ENCODE assay signal across 11 cellular contexts in genomic region chr12:122730215-122731014, GRCh38. TPM values are rescaled to one million over a fixed set of nuclear protein-coding genes. Genes with fewer than 3 reads are reported as not detected.
DNase-seq lines count a peak whose midpoint lies in the region; ATAC-seq and TF ChIP-seq lines count a peak whose summit lies in the region.
"Had no signal": no experiment of that assay in that cellular context is flagged by ENCODE, and none has a peak within 500 bp of the region (broad histone marks: within the 10 kb centered on the region; RNA-seq: fewer than 3 reads in every experiment).

A gene with protein sequence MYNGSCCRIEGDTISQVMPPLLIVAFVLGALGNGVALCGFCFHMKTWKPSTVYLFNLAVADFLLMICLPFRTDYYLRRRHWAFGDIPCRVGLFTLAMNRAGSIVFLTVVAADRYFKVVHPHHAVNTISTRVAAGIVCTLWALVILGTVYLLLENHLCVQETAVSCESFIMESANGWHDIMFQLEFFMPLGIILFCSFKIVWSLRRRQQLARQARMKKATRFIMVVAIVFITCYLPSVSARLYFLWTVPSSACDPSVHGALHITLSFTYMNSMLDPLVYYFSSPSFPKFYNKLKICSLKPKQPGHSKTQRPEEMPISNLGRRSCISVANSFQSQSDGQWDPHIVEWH (minus strand): TSS chr12:122730844. CDS start chr12:122730339, 505 bp downstream.

- H3K27me3 Mint-ChIP-seq in activated CD4-positive, alpha-beta T cell treated with anti-CD3 and anti-CD28 coated beads for 36 hours, result no peaks in the 10 kb centered on the region
- H3K27me3 Mint-ChIP-seq in activated naive CD4-positive, alpha-beta T cell treated with anti-CD3 and anti-CD28 coated beads, Interleukin-2, amount 10 ng/mL, durations not matched to agents 7 days and 5 days, result peaks cover 3% of the 10 kb centered on the region
- no peaks in the 10 kb centered on the region for H3K27me3 Mint-ChIP-seq in mesothelial cell of epicardium (ENCODE audit: low read depth)
- H3K27me3 Mint-ChIP-seq in type B pancreatic cell, result no peaks in the 10 kb centered on the region
- H3K27me3 Mint-ChIP-seq: stimulated activated naive CD8-positive, alpha-beta T cell treated with anti-CD3 and anti-CD28 coated beads, Interleukin-15, Interleukin-2, amounts not matched to agents 100 ng/mL and 50 ng/mL, for 24 hours had no signal

- DNase-seq in activated CD4-positive, alpha-beta T cell treated with anti-CD3 and anti-CD28 coated beads for 36 hours, result peak; percentile 85
- DNase-seq in activated CD4-positive, alpha-beta T cell treated with anti-CD3 and anti-CD28 coated beads for 1 hour, result no peak
- DNase-seq in activated naive CD4-positive, alpha-beta T cell treated with anti-CD3 and anti-CD28 coated beads, Interleukin-2, amount 10 ng/mL, durations not matched to agents 7 days and 5 days, result peak; percentile 82
- no peak for DNase-seq in mesothelial cell of epicardium (ENCODE audit: low spot score in 2 of 2, unreplicated experiment in 2 of 2)
- DNase-seq in type B pancreatic cell (ENCODE audit: extremely low spot score, unreplicated experiment), result no peak
- no peak for DNase-seq in NOMO-1 treated with dmso at 0.1 percent for 144 hours (lab: John Stamatoyannopoulos, UW; ENCODE audit: unreplicated experiment)
- no peak for DNase-seq in NCI-H1436 (lab: John Stamatoyannopoulos, UW)
- no peak for DNase-seq in AML-193 (lab: John Stamatoyannopoulos, UW)
- DNase-seq: esophagus squamous epithelium had no signal

- H3K36me3 Mint-ChIP-seq in activated CD4-positive, alpha-beta T cell treated with anti-CD3 and anti-CD28 coated beads for 36 hours (ENCODE audit: low read depth), result no peaks in the 10 kb centered on the region
- H3K36me3 Mint-ChIP-seq in activated naive CD4-positive, alpha-beta T cell treated with anti-CD3 and anti-CD28 coated beads, Interleukin-2, amount 10 ng/mL, durations not matched to agents 7 days and 5 days, result peaks cover 2% of the 10 kb centered on the region
- no peaks in the 10 kb centered on the region for H3K36me3 Mint-ChIP-seq in mesothelial cell of epicardium
- H3K36me3 Mint-ChIP-seq in type B pancreatic cell, result no peaks in the 10 kb centered on the region

- peak within 1 kb of the TSS; percentile 73 for H3K27ac Mint-ChIP-seq in activated CD4-positive, alpha-beta T cell treated with anti-CD3 and anti-CD28 coated beads for 36 hours
- H3K27ac Mint-ChIP-seq in activated naive CD4-positive, alpha-beta T cell treated with anti-CD3 and anti-CD28 coated beads, Interleukin-2, amount 10 ng/mL, durations not matched to agents 7 days and 5 days, result peak within 1 kb of the TSS; percentile 87
- H3K27ac Mint-ChIP-seq in mesothelial cell of epicardium (peak within 1 kb of the TSS; percentile 57), type B pancreatic cell (peak within 1 kb of the TSS; percentile 84)

- no peaks in the 10 kb centered on the region for H3K9me3 Mint-ChIP-seq in activated CD4-positive, alpha-beta T cell treated with anti-CD3 and anti-CD28 coated beads for 36 hours (ENCODE audit: low read depth)
- H3K9me3 Mint-ChIP-seq in activated naive CD4-positive, alpha-beta T cell treated with anti-CD3 and anti-CD28 coated beads, Interleukin-2, amount 10 ng/mL, durations not matched to agents 7 days and 5 days, result peaks cover 5% of the 10 kb centered on the region
- H3K9me3 Mint-ChIP-seq in mesothelial cell of epicardium (no peaks in the 10 kb centered on the region), type B pancreatic cell (no peaks in the 10 kb centered on the region)

- peaks cover 76% of the 10 kb centered on the region for H3K4me1 Mint-ChIP-seq in activated CD4-positive, alpha-beta T cell treated with anti-CD3 and anti-CD28 coated beads for 36 hours
- H3K4me1 Mint-ChIP-seq in activated naive CD4-positive, alpha-beta T cell treated with anti-CD3 and anti-CD28 coated beads, Interleukin-2, amount 10 ng/mL, durations not matched to agents 7 days and 5 days, result peaks cover 80% of the 10 kb centered on the region
- H3K4me1 Mint-ChIP-seq in mesothelial cell of epicardium, result peaks cover 43% of the 10 kb centered on the region
- H3K4me1 Mint-ChIP-seq in type B pancreatic cell (ENCODE audit: unreplicated experiment), result peaks cover 28% of the 10 kb centered on the region

- H3K4me3 Mint-ChIP-seq in activated CD4-positive, alpha-beta T cell treated with anti-CD3 and anti-CD28 coated beads for 36 hours, result peak within 1 kb of the TSS; percentile 60
- H3K4me3 Mint-ChIP-seq in activated naive CD4-positive, alpha-beta T cell treated with anti-CD3 and anti-CD28 coated beads, Interleukin-2, amount 10 ng/mL, durations not matched to agents 7 days and 5 days, result peak within 1 kb of the TSS; percentile 47
- H3K4me3 Mint-ChIP-seq in mesothelial cell of epicardium, result no peak within 1 kb of the TSS
- peak within 1 kb of the TSS; percentile 48 for H3K4me3 Mint-ChIP-seq in type B pancreatic cell
- H3K4me3 Mint-ChIP-seq: stimulated activated naive CD8-positive, alpha-beta T cell treated with anti-CD3 and anti-CD28 coated beads, Interleukin-15, Interleukin-2, amounts not matched to agents 100 ng/mL and 50 ng/mL, for 24 hours had no signal

- peak; percentile 75 for ATAC-seq in activated CD4-positive, alpha-beta T cell treated with anti-CD3 and anti-CD28 coated beads for 36 hours

- TF ChIP-seq CTCF in mesothelial cell of epicardium (IDR thresholded peaks at IDR 0.05; ENCODE audit: unreplicated experiment), result no peak
- no peak for TF ChIP-seq CTCF in type B pancreatic cell (conservative IDR thresholded peaks at IDR 0.05)

- POLR2A ChIA-PET in activated CD4-positive, alpha-beta T cell treated with anti-CD3 and anti-CD28 coated beads for 36 hours (lab: Charles Lee), result no interaction called here

- CTCF ChIA-PET in activated CD4-positive, alpha-beta T cell treated with anti-CD3 and anti-CD28 coated beads for 36 hours (lab: Charles Lee), result interaction anchor here (0.5 kb wide), 1 partner anchor 40 kb away, joined by 3 read pairs; no protein-coding TSS in a partner anchor
- CTCF ChIA-PET in activated naive CD4-positive, alpha-beta T cell treated with anti-CD3 and anti-CD28 coated beads, Interleukin-2, amount 10 ng/mL, durations not matched to agents 7 days and 5 days (lab: Charles Lee), result no interaction called here

- intact Hi-C loops in activated CD4-positive, alpha-beta T cell treated with anti-CD3 and anti-CD28 coated beads for 36 hours (cut with DNase I, micrococcal nuclease), result loop anchor here in 1 of 2 experiments (5.0 kb wide), 1 partner anchor 318 kb away; no protein-coding TSS in a partner anchor

RNA-seq across cellular contexts. Expression of the gene that starts here (rescaled TPM):
- under 1 TPM; 0.39 to 0.67 TPM for total RNA-seq in activated CD4-positive, alpha-beta T cell treated with anti-CD3 and anti-CD28 coated beads for 36 hours
- 1.2 to 1.3 TPM (median 1.2 TPM) in 3 replicates for total RNA-seq in mesothelial cell of epicardium
- total RNA-seq in type B pancreatic cell (ENCODE audit: low replicate concordance), result 5.0 and 7.4 TPM in 2 replicates
- total RNA-seq: LHCN-M2 had no signal

Comparison
In these comparisons a context has a peak if more than half of its experiments do, and no peak if none do; other contexts are left out.
1. Peak in DNase-seq and ATAC-seq in activated CD4-positive, alpha-beta T cell treated with anti-CD3 and anti-CD28 coated beads for 36 hours; RNA of the gene not detected or under 1 TPM.